1 cellular context compared by ENCODE assay signal in genomic region chr3:188682316-188682715, GRCh38.
TF ChIP-seq lines count a peak whose summit lies in the region.

No MANE protein-coding gene starts in this region.

TF ChIP-seq in SK-N-SH, 30 proteins besides CTCF, POLR2A, EP300 and RAD21 (continued from another document):
- TF ChIP-seq REST (IDR thresholded peaks at IDR 0.05; ENCODE audit: low read depth, low read length) (no peak), MXI1 (IDR thresholded peaks at IDR 0.05; ENCODE audit: low read depth, low read length) (no peak), NFIC (IDR thresholded peaks at IDR 0.05; ENCODE audit: borderline replicate concordance) (no peak), ELF1 (IDR thresholded peaks at IDR 0.05) (no peak), POLR2AphosphoS5 (IDR thresholded peaks at IDR 0.05; ENCODE audit: low read depth, low read length) (no peak), RFX5 (IDR thresholded peaks at IDR 0.05; ENCODE audit: low read length) (no peak), RCOR1 (IDR thresholded peaks at IDR 0.05; ENCODE audit: low read length) (no peak), FOXM1 (IDR thresholded peaks at IDR 0.05; ENCODE audit: low read depth) (no peak), TCF12 (IDR thresholded peaks at IDR 0.05) (no peak), GATA2 (CRISPR knock-in tag; IDR thresholded peaks at IDR 0.05) (no peak), TAF1 (IDR thresholded peaks at IDR 0.05; ENCODE audit: borderline replicate concordance, low read depth, low read length) (no peak)
